17 cellular contexts compared by ENCODE assay signal in genomic region chr7:34879871-34880270, GRCh38.
DNase-seq lines count a peak whose midpoint lies in the region; ATAC-seq, FAIRE-seq and TF ChIP-seq lines count a peak whose summit lies in the region.
"Had no signal": no experiment of that assay in that cellular context is flagged by ENCODE, and none has a peak within 500 bp of the region (broad histone marks: within the 10 kb centered on the region; RNA-seq: fewer than 3 reads in every experiment).

No MANE protein-coding gene starts in this region.

- no peak for ATAC-seq in GM19397 (IDR thresholded peaks at IDR 0.05; ENCODE audit: unreplicated experiment)
- no peak for ATAC-seq in CD8-positive, alpha-beta T cell
- ATAC-seq: GM12878, HCT116 had no signal

- H2BK20ac ChIP-seq in H9 (ENCODE audit: low read depth, low read length, poor library complexity, severe bottlenecking) (no peak overlapping the region), H1 (ENCODE audit: low read length) (peak overlapping the region; percentile 94; the same call in 1 of the 2 replicates)

- H3K56ac ChIP-seq in H9 (ENCODE audit: insufficient read length, low read depth, low read length) (no peak overlapping the region), H1 (replicated peaks; ENCODE audit: insufficient read length, low read depth, low read length) (no peak overlapping the region)

- H2BK120ac ChIP-seq in H9 (ENCODE audit: low read depth, low read length, poor library complexity, severe bottlenecking) = no peak overlapping the region
- H2BK120ac ChIP-seq in H1 (replicated peaks; ENCODE audit: low read depth, low read length) = no peak overlapping the region

- no peak overlapping the region for H3T11ph ChIP-seq in H9 (ENCODE audit: low read length)

- H3K79me2 ChIP-seq in H9 (ENCODE audit: insufficient read depth, low read length) (no peaks in the 10 kb centered on the region), H1 (ENCODE audit: control insufficient read depth in 1 of 2, insufficient read depth in 2 of 2, low read length in 2 of 2) (no peaks in the 10 kb centered on the region)

- peak overlapping the region in 1 of 3 experiments; percentile 81; a peak in 1 of 7 replicates for H3K27ac Mint-ChIP-seq in H9
- H3K27ac Mint-ChIP-seq in CD8-positive, alpha-beta T cell = no peak overlapping the region
- H3K27ac Mint-ChIP-seq: CD4-positive, alpha-beta memory T cell had no signal

- H3K79me1 ChIP-seq in H9 (ENCODE audit: insufficient read depth, low read depth, low read length, poor library complexity, severe bottlenecking) = no peaks in the 10 kb centered on the region
- H3K79me1 ChIP-seq in H1 (ENCODE audit: low read depth, low read length) = no peaks in the 10 kb centered on the region

- H3K27ac ChIP-seq in H9 (ENCODE audit: insufficient read length, low read depth, low read length) (no peak overlapping the region), H1 (ENCODE audit: low read depth, low read length) (no peak overlapping the region), vagina (no peak overlapping the region)
- no peak overlapping the region for H3K27ac ChIP-seq in CD8-positive, alpha-beta T cell (ENCODE audit: low read depth, low read length)

- no peak overlapping the region for H2BK15ac ChIP-seq in H9 (ENCODE audit: low read depth, low read length)
- no peak overlapping the region for H2BK15ac ChIP-seq in H1 (ENCODE audit: low read length)

- H2AFZ ChIP-seq in H9 (ENCODE audit: low read length) (no peak overlapping the region), H1 (ENCODE audit: low read length) (no peak overlapping the region)

- H2BK5ac ChIP-seq in H9 (ENCODE audit: insufficient read length, low read length) = no peak overlapping the region
- peak overlapping the region; percentile 83; the same call in 1 of the 2 replicates for H2BK5ac ChIP-seq in H1 (ENCODE audit: low read depth, low read length)

- H4K91ac ChIP-seq in H9 (ENCODE audit: insufficient read length, low read depth, low read length) (peak overlapping the region; percentile 66), H1 (replicated peaks; ENCODE audit: insufficient read length, low read length) (no peak overlapping the region)

- H3K4me3 Mint-ChIP-seq in H9 = no peak overlapping the region
- no peak overlapping the region for H3K4me3 Mint-ChIP-seq in CD8-positive, alpha-beta T cell
- H3K4me3 Mint-ChIP-seq: CD4-positive, alpha-beta memory T cell had no signal

- no peak overlapping the region for H3K23ac ChIP-seq in H9 (ENCODE audit: insufficient read length, low read depth, low read length)
- H3K23ac ChIP-seq in H1 (ENCODE audit: insufficient read length) = no peak overlapping the region

- H2BK12ac ChIP-seq in H9 (ENCODE audit: insufficient read length, low read depth, low read length) = no peak overlapping the region
- H2BK12ac ChIP-seq in H1 (ENCODE audit: low read depth, low read length) = no peak overlapping the region; the same call in 1 of the 2 replicates

- no peak for TF ChIP-seq EP300 in H1 (IDR thresholded peaks at IDR 0.05; ENCODE audit: borderline replicate concordance in 1 of 2, low read depth in 2 of 2, low read length in 2 of 2)

- POLR2A ChIA-PET in H1 (lab: Charles Lee; ENCODE audit: partially characterized antibody) = no interaction called here
- POLR2A ChIA-PET in CD8-positive, alpha-beta T cell (lab: Charles Lee) = no interaction called here

- no peak overlapping the region for H3K18ac ChIP-seq in H9 (ENCODE audit: insufficient read length, low read depth, low read length)
- H3K18ac ChIP-seq in H1 (ENCODE audit: extremely low read depth, low read length) = no peak overlapping the region

- H3K27me3 ChIP-seq in H9 (ENCODE audit: insufficient read depth, low read length) = no peaks in the 10 kb centered on the region; the same call in 1 of the 2 replicates
- H3K27me3 ChIP-seq in H1 (replicated peaks in 1 of 4; ENCODE audit: control insufficient read depth in 3 of 4, extremely low read depth in 1 of 4, insufficient read depth in 3 of 4, low read length in 3 of 4) = no peaks in the 10 kb centered on the region
- H3K27me3 ChIP-seq in vagina = no peaks in the 10 kb centered on the region
- H3K27me3 ChIP-seq in CD8-positive, alpha-beta T cell (ENCODE audit: insufficient read depth, low read length) = no peaks in the 10 kb centered on the region

- no peak for DNase-seq in H9
- DNase-seq in H1 (ENCODE audit: low read depth in 1 of 2, low spot score in 2 of 2) = no peak
- peak; percentile 46 to 65 for DNase-seq in vagina (ENCODE audit: extremely low spot score in 2 of 2)
- DNase-seq in amniotic stem cell (lab: John Stamatoyannopoulos, UW) = no peak
- no peak for DNase-seq in CD8-positive, alpha-beta T cell
- DNase-seq: C1 segment of cervical spinal cord; Caco-2; CD4-positive, alpha-beta memory T cell; DMS153; DND-41; GDM1; GOT3; H7 had no signal

- H3K4ac ChIP-seq in H9 (ENCODE audit: low read depth, low read length) (no peak overlapping the region), H1 (replicated peaks; ENCODE audit: insufficient read length, low read depth, low read length) (no peak overlapping the region)

- intact Hi-C loops in vagina (cut with DNase I) = no loop called here
- intact Hi-C loops in CD8-positive, alpha-beta T cell (cut with DNase I, micrococcal nuclease) = no loop called here

- H3K36me3 ChIP-seq in H1 (ENCODE audit: control insufficient read depth in 2 of 4, insufficient read depth in 4 of 4, low read length in 3 of 4) = peaks cover 0 to 3% (median 0%) of the 10 kb centered on the region in 4 experiments; a peak in 1 of 8 replicates
- H3K36me3 ChIP-seq in vagina = no peaks in the 10 kb centered on the region
- H3K36me3 ChIP-seq in CD8-positive, alpha-beta T cell (ENCODE audit: insufficient read depth, low read length) = no peaks in the 10 kb centered on the region

- peaks cover 13 to 24% (median 21%) of the 10 kb centered on the region in 3 experiments for H3K36me3 Mint-ChIP-seq in H9 (ENCODE audit: insufficient read depth in 1 of 3, low read depth in 3 of 3)
- H3K36me3 Mint-ChIP-seq in CD8-positive, alpha-beta T cell = no peaks in the 10 kb centered on the region
- H3K36me3 Mint-ChIP-seq: CD4-positive, alpha-beta memory T cell had no signal

- TF ChIP-seq RAD21 in H1 (IDR thresholded peaks at IDR 0.05 in 1 of 2, conservative IDR thresholded peaks at IDR 0.05 in 1 of 2; ENCODE audit: low read depth in 2 of 2, low read length in 2 of 2) = no peak

- H3K23me2 ChIP-seq in H9 (ENCODE audit: insufficient read length, low read depth, low read length, poor library complexity, severe bottlenecking) (no peaks in the 10 kb centered on the region), H1 (ENCODE audit: low read depth, low read length) (peaks cover 3% of the 10 kb centered on the region; the same call in 1 of the 2 replicates)

- H2AK5ac ChIP-seq in H9 (ENCODE audit: insufficient read length, low read length) (no peak overlapping the region), H1 (ENCODE audit: low read depth, low read length) (0 out of 2 replicates have a peak overlapping the region, but pooled peaks have one; percentile 15)

- no peak for TF ChIP-seq CTCF in H9 (conservative IDR thresholded peaks at IDR 0.05)
- TF ChIP-seq CTCF in H1 (IDR thresholded peaks at IDR 0.05; ENCODE audit: control extremely low read depth in 1 of 3, insufficient read depth in 1 of 3, low read depth in 1 of 3, low read length in 3 of 3) = no peak
- TF ChIP-seq CTCF in vagina (IDR thresholded peaks at IDR 0.05) = no peak
- no peak for TF ChIP-seq CTCF in CD8-positive, alpha-beta T cell (IDR thresholded peaks at IDR 0.05)

- H3K9me3 ChIP-seq in H9 (ENCODE audit: control insufficient read depth, low read depth, low read length) = peaks cover 14% of the 10 kb centered on the region
- H3K9me3 ChIP-seq in H1 (ENCODE audit: insufficient read depth in 2 of 2, low read depth in 1 of 2, low read length in 1 of 2) = peaks cover 16 to 19% of the 10 kb centered on the region in 2 experiments
- no peaks in the 10 kb centered on the region for H3K9me3 ChIP-seq in vagina
- no peaks in the 10 kb centered on the region for H3K9me3 ChIP-seq in CD8-positive, alpha-beta T cell (ENCODE audit: low read length)

- no peak overlapping the region for H3K9ac ChIP-seq in H9 (ENCODE audit: extremely low read depth, insufficient read length, low read length)
- H3K9ac ChIP-seq in H1 (replicated peaks in 1 of 4; ENCODE audit: extremely low read depth in 1 of 4, low read depth in 3 of 4, low read length in 3 of 4) = no peak overlapping the region

- H3K4me3 ChIP-seq in H1 (ENCODE audit: extremely low read depth in 1 of 4, insufficient read depth in 2 of 4, low read depth in 3 of 4, low read length in 4 of 4) (no peak overlapping the region), vagina (no peak overlapping the region)
- H3K4me3 ChIP-seq in CD8-positive, alpha-beta T cell (ENCODE audit: low read depth, low read length) = no peak overlapping the region
- H3K4me3 ChIP-seq: GM12878 had no signal

- H4K8ac ChIP-seq in H9 (replicated peaks; ENCODE audit: insufficient read length, low read depth, low read length) (no peak overlapping the region), H1 (ENCODE audit: extremely low read depth, insufficient read depth, low read length) (no peak overlapping the region)

- H3K27me3 Mint-ChIP-seq in H9 (ENCODE audit: low read depth) = peaks cover 2% of the 10 kb centered on the region; the same call in 1 of the 2 replicates
- H3K27me3 Mint-ChIP-seq in CD8-positive, alpha-beta T cell (ENCODE audit: low read depth) = peaks cover 3% of the 10 kb centered on the region

- peaks cover 25 to 32% of the 10 kb centered on the region in 2 experiments for H3K9me3 Mint-ChIP-seq in H9
- H3K9me3 Mint-ChIP-seq in CD8-positive, alpha-beta T cell = peaks cover 12% of the 10 kb centered on the region

- H4K5ac ChIP-seq in H9 (ENCODE audit: insufficient read length, low read depth, low read length) (no peak overlapping the region), H1 (ENCODE audit: insufficient read length, low read depth, low read length) (no peak overlapping the region)

- no peak for FAIRE-seq in H1 (lab: Jason Lieb, UNC)
- FAIRE-seq: GM12878, GM19239 had no signal

- no peak for TF ChIP-seq POLR2A in H1 (IDR thresholded peaks at IDR 0.05; ENCODE audit: control extremely low read depth in 1 of 2, low read depth in 2 of 2, low read length in 2 of 2)
- TF ChIP-seq POLR2A in vagina (IDR thresholded peaks at IDR 0.05) = no peak

- no CpG with 5 or more reads among the region's 2 CpGs for WGBS in H9 (ENCODE audit: extremely low coverage, insufficient read length, low lambda C conversion rate)
- 91% methylated on average over 2 of the region's 2 CpGs; no CpG with 5 or more reads in 1 of the 2 experiments for WGBS in H1 (ENCODE audit: extremely low coverage in 1 of 2, insufficient coverage in 1 of 2, insufficient read length in 1 of 2, insufficient replicate concordance in 2 of 2, low coverage in 1 of 2, low lambda C conversion rate in 2 of 2, missing lambda C conversion rate in 1 of 2), 2 experiments

- H3K4me1 Mint-ChIP-seq in H9 = peaks cover 38 to 46% of the 10 kb centered on the region in 2 experiments
- no peaks in the 10 kb centered on the region for H3K4me1 Mint-ChIP-seq in CD8-positive, alpha-beta T cell (ENCODE audit: low read depth)
- H3K4me1 Mint-ChIP-seq: CD4-positive, alpha-beta memory T cell had no signal

- no peak overlapping the region for H3K4me2 ChIP-seq in H9 (ENCODE audit: insufficient read depth, insufficient read length, low read length)
- H3K4me2 ChIP-seq in H1 (ENCODE audit: insufficient read depth in 1 of 2, low read depth in 2 of 2, low read length in 2 of 2) = no peak overlapping the region

- H3K14ac ChIP-seq in H9 (ENCODE audit: insufficient read depth, low read length) = no peak overlapping the region
- no peak overlapping the region for H3K14ac ChIP-seq in H1 (ENCODE audit: insufficient read length)

- H3K4me1 ChIP-seq in H9 (ENCODE audit: insufficient read depth, low read length) = peaks cover 5% of the 10 kb centered on the region; the same call in 1 of the 2 replicates
- no peaks in the 10 kb centered on the region; a peak in 1 of 7 replicates for H3K4me1 ChIP-seq in H1 (replicated peaks in 1 of 4; ENCODE audit: control insufficient read depth in 3 of 4, insufficient read depth in 4 of 4, low read length in 3 of 4)
- H3K4me1 ChIP-seq in vagina = no peaks in the 10 kb centered on the region
- H3K4me1 ChIP-seq in CD8-positive, alpha-beta T cell (ENCODE audit: insufficient read depth, low read length) = no peaks in the 10 kb centered on the region
- H3K4me1 ChIP-seq: Caco-2 had no signal

- H4K20me1 ChIP-seq in H9 (ENCODE audit: control insufficient read depth, insufficient read depth, insufficient read length) = no peaks in the 10 kb centered on the region
- no peaks in the 10 kb centered on the region for H4K20me1 ChIP-seq in H1 (replicated peaks in 1 of 2; ENCODE audit: control insufficient read depth in 1 of 2, insufficient read depth in 2 of 2, low read length in 2 of 2)

- CTCF ChIA-PET in H1 (lab: Charles Lee; ENCODE audit: partially characterized antibody) = interaction anchor here (0.6 to 1.5 kb wide), 2 partner anchors 21 to 73 kb away, joined by 3 to 4 read pairs; no protein-coding TSS in a partner anchor
- CTCF ChIA-PET in CD8-positive, alpha-beta T cell (lab: Charles Lee) = no interaction called here

Comparison
In these comparisons a context has a peak if more than half of its experiments do, and no peak if none do; other contexts are left out.
1. DNase-seq: peak in vagina (2 of 2); none in H9 (single experiment), H1 (0 of 2), amniotic stem cell (single experiment) and CD8-positive, alpha-beta T cell (0 of 7).